ENCODE assay signal across 8 cellular contexts in genomic region chr1:3772027-3772714, GRCh38. TPM values are rescaled to one million over a fixed set of nuclear protein-coding genes. Genes with fewer than 3 reads are reported as not detected.
DNase-seq lines count a peak whose midpoint lies in the region; TF ChIP-seq lines count a peak whose summit lies in the region.

No MANE protein-coding gene starts in this region.

- peaks cover 21% of the 10 kb centered on the region; the same call in 1 of the 2 replicates for H3K4me1 ChIP-seq in ES-I3 (ENCODE audit: insufficient read depth, low read length)

- no peaks in the 10 kb centered on the region for H3K36me3 ChIP-seq in ES-I3 (ENCODE audit: insufficient read depth, low read length)
- H3K36me3 ChIP-seq in kidney epithelial cell (ENCODE audit: control insufficient read depth, insufficient read depth, low read length), result no peaks in the 10 kb centered on the region

- POLR2A ChIA-PET in HEK293T (lab: Yijun Ruan, JAX), result interaction anchor here (0.6 to 3.0 kb wide), 3 partner anchors 11 to 44 kb away, joined by 3 to 11 read pairs (median 5); partner anchors contain the start of gene LRRC47

- no peak for TF ChIP-seq CTCF in kidney epithelial cell (IDR thresholded peaks at IDR 0.05; ENCODE audit: insufficient read depth, low read length, poor library complexity, severe bottlenecking)

- peak; percentile 99 for DNase-seq in HEK293T (ENCODE audit: extremely low spot score)
- DNase-seq in NCI-H146 (lab: John Stamatoyannopoulos, UW), result peak; percentile 83
- DNase-seq in activated CD4-positive, CD25-positive, alpha-beta regulatory T cell treated with anti-CD3 and anti-CD28 coated beads, Interleukin-2, amount 50 U/mL, for 16 hours (ENCODE audit: low read depth, low spot score), result peak; percentile 70
- DNase-seq in central memory CD4-positive, alpha-beta T cell, result peak; percentile 79
- DNase-seq in kidney epithelial cell (ENCODE audit: low read depth), result peak; percentile 26
- DNase-seq in stimulated activated CD4-positive, alpha-beta T cell treated with anti-CD3 and anti-CD28 coated beads, Interleukin-1b, Interleukin-23, amount 100 ng/mL, for 4 hours (ENCODE audit: low read depth in 2 of 2), result peak; percentile 72 to 83
- DNase-seq in middle frontal gyrus (ENCODE audit: extremely low spot score, low spot score), result no peak

- peak overlapping the region; percentile 67 for H3K9ac ChIP-seq in ES-I3 (ENCODE audit: low read depth, low read length)

- H3K4me3 ChIP-seq in kidney epithelial cell (ENCODE audit: low read depth, low read length), result peak overlapping the region; percentile 52

- peaks cover 8% of the 10 kb centered on the region for H3K27me3 ChIP-seq in kidney epithelial cell (ENCODE audit: control insufficient read depth, insufficient read depth, low read length)

- CTCF ChIA-PET in HEK293T (lab: Yijun Ruan, JAX), result no interaction called here

- no peaks in the 10 kb centered on the region for H3K9me3 ChIP-seq in ES-I3 (ENCODE audit: control insufficient read depth, insufficient read depth, low read length)

TF ChIP-seq in HEK293T, 16 proteins besides CTCF, POLR2A, EP300 and RAD21:
- no peak for TF ChIP-seq ARNT (IDR thresholded peaks at IDR 0.05)
- TF ChIP-seq L3MBTL2 (conservative IDR thresholded peaks at IDR 0.05), result peak; percentile 75

RNA-seq across cellular contexts. Expression of gene SMIM1, which starts 0.4 kb away (rescaled TPM):
- total RNA-seq in kidney epithelial cell, result not detected in 2 replicates

RNA-seq across cellular contexts. Expression of gene CCDC27, which starts 19.9 kb away (rescaled TPM):
- not detected in 2 replicates for total RNA-seq in kidney epithelial cell

RNA-seq across cellular contexts. Expression of gene LRRC47, which starts 24.1 kb away (rescaled TPM):
- total RNA-seq in kidney epithelial cell, result 49.5 and 55.9 TPM in 2 replicates
